Comparison of ENCODE assay signal across 1 cellular context in the genomic region with DNA sequence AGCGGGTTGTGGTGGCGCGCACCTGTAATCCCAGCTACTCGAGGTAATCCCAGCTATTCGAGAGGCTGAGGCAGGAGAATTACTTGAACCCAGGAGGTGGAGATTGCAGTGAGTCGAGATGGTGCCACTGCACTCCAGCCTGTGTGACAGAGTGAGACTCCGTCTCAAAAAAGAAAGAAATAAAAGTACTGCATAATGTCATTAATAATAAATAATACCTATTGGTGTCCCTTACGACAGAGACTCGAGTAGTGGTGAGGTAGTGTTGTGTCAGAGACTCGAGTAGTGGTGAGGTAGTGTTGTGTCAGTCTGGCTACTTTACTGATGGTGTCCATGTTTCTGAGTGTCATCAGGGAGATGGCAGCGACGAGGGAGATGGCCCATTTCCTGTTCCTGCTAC.
TF ChIP-seq lines count a peak whose summit lies in the region.

No MANE protein-coding gene starts in this region.

TF ChIP-seq in WTC11, 78 proteins besides CTCF, POLR2A, EP300 and RAD21 (continued from another document):
- TF ChIP-seq, protein P1, sequence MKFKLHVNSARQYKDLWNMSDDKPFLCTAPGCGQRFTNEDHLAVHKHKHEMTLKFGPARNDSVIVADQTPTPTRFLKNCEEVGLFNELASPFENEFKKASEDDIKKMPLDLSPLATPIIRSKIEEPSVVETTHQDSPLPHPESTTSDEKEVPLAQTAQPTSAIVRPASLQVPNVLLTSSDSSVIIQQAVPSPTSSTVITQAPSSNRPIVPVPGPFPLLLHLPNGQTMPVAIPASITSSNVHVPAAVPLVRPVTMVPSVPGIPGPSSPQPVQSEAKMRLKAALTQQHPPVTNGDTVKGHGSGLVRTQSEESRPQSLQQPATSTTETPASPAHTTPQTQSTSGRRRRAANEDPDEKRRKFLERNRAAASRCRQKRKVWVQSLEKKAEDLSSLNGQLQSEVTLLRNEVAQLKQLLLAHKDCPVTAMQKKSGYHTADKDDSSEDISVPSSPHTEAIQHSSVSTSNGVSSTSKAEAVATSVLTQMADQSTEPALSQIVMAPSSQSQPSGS (CRISPR knock-in tag; IDR thresholded peaks at IDR 0.05; ENCODE audit: borderline replicate concordance, low read depth), result no peak
- TF ChIP-seq, protein P2, sequence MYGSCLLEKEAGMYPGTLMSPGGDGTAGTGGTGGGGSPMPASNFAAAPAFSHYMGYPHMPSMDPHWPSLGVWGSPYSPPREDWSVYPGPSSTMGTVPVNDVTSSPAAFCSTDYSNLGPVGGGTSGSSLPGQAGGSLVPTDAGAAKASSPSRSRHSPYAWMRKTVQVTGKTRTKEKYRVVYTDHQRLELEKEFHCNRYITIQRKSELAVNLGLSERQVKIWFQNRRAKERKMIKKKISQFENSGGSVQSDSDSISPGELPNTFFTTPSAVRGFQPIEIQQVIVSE (CRISPR knock-in tag; IDR thresholded peaks at IDR 0.05; ENCODE audit: borderline replicate concordance), result no peak
- TF ChIP-seq SMAD3 (CRISPR knock-in tag; IDR thresholded peaks at IDR 0.05; ENCODE audit: borderline replicate concordance) (no peak), ZNF396 (CRISPR knock-in tag; IDR thresholded peaks at IDR 0.05; ENCODE audit: borderline replicate concordance) (no peak), RORB (CRISPR knock-in tag; IDR thresholded peaks at IDR 0.05) (no peak), CBFB (CRISPR knock-in tag; IDR thresholded peaks at IDR 0.05; ENCODE audit: low read depth) (no peak)
- TF ChIP-seq, protein P3, sequence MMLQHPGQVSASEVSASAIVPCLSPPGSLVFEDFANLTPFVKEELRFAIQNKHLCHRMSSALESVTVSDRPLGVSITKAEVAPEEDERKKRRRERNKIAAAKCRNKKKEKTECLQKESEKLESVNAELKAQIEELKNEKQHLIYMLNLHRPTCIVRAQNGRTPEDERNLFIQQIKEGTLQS (CRISPR knock-in tag; conservative IDR thresholded peaks at IDR 0.05), result no peak
- TF ChIP-seq, protein P4, sequence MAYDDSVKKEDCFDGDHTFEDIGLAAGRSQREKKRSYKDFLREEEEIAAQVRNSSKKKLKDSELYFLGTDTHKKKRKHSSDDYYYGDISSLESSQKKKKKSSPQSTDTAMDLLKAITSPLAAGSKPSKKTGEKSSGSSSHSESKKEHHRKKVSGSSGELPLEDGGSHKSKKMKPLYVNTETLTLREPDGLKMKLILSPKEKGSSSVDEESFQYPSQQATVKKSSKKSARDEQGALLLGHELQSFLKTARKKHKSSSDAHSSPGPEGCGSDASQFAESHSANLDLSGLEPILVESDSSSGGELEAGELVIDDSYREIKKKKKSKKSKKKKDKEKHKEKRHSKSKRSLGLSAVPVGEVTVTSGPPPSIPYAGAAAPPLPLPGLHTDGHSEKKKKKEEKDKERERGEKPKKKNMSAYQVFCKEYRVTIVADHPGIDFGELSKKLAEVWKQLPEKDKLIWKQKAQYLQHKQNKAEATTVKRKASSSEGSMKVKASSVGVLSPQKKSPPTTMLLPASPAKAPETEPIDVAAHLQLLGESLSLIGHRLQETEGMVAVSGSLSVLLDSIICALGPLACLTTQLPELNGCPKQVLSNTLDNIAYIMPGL (CRISPR knock-in tag; IDR thresholded peaks at IDR 0.05), result no peak
TF ChIP-seq in WTC11: peak in this region for 0.
